Comparison of ENCODE assay signal across 18 cellular contexts in genomic region chr1:238123201-238123600, GRCh38.
"Had no signal": no experiment of that assay in that cellular context is flagged by ENCODE, and none has a peak within 500 bp of the region (broad histone marks: within the 10 kb centered on the region; RNA-seq: fewer than 3 reads in every experiment).

No MANE protein-coding gene starts in this region.

- H3K27me3 Mint-ChIP-seq: naive B cell had no signal

- H3K4me3 ChIP-seq: coronary artery, dorsolateral prefrontal cortex, esophagus muscularis mucosa, gastroesophageal sphincter, heart right ventricle, left lung, lower lobe of right lung, mucosa of descending colon had no signal

- H3K27me3 ChIP-seq: dorsolateral prefrontal cortex, esophagus muscularis mucosa, foreskin keratinocyte, gastroesophageal sphincter, heart right ventricle, left lung had no signal

- H3K9me3 Mint-ChIP-seq: mesothelial cell of epicardium had no signal

- H3K4me3 Mint-ChIP-seq: mesothelial cell of epicardium, naive B cell had no signal

- H3K9me3 ChIP-seq: esophagus muscularis mucosa, gastroesophageal sphincter, left lung, lower lobe of right lung, mucosa of descending colon had no signal

- H3K36me3 ChIP-seq: esophagus muscularis mucosa, gastroesophageal sphincter, heart right ventricle, left lung, lower lobe of right lung had no signal

- H3K27ac ChIP-seq: coronary artery, dorsolateral prefrontal cortex, esophagus muscularis mucosa, foreskin keratinocyte, gastroesophageal sphincter, heart right ventricle, left lung, lower lobe of right lung had no signal

- H3K36me3 Mint-ChIP-seq: mesothelial cell of epicardium, naive B cell had no signal

- DNase-seq: dermis blood vessel endothelial cell; dorsolateral prefrontal cortex; effector CD4-positive, alpha-beta T cell; effector memory CD4-positive, alpha-beta T cell; foreskin keratinocyte; heart right ventricle; hippocampal formation; left cardiac atrium; left lung; left ventricle myocardium superior; lower lobe of right lung; mesenchymal stem cell; mucosa of descending colon; naive B cell had no signal

- H3K4me1 ChIP-seq: esophagus muscularis mucosa, foreskin keratinocyte, gastroesophageal sphincter, heart right ventricle, left lung, lower lobe of right lung had no signal

- H3K4me1 Mint-ChIP-seq: mesothelial cell of epicardium, naive B cell had no signal

- H3K27ac Mint-ChIP-seq: mesothelial cell of epicardium, naive B cell had no signal

- ATAC-seq: foreskin keratinocyte, gastroesophageal sphincter, heart right ventricle, left cardiac atrium, left lung, left ventricle myocardium superior, lower lobe of right lung, mucosa of descending colon had no signal
